Comparison of ENCODE assay signal across 20 cellular contexts in genomic region chr16:70421473-70422311, GRCh38. TPM values are rescaled to one million over a fixed set of nuclear protein-coding genes. Genes with fewer than 3 reads are reported as not detected.
DNase-seq lines count a peak whose midpoint lies in the region; ATAC-seq, FAIRE-seq and TF ChIP-seq lines count a peak whose summit lies in the region.
"Had no signal": no experiment of that assay in that cellular context is flagged by ENCODE, and none has a peak within 500 bp of the region (broad histone marks: within the 10 kb centered on the region; RNA-seq: fewer than 3 reads in every experiment).

No MANE protein-coding gene starts in this region.

- H2AK5ac ChIP-seq in H1 (ENCODE audit: low read depth, low read length) (no peak overlapping the region), neuronal stem cell (ENCODE audit: low read depth, low read length) (no peak overlapping the region)

- no peaks in the 10 kb centered on the region for H3K23me2 ChIP-seq in H1 (ENCODE audit: low read depth, low read length)

- H3K9ac ChIP-seq in OCI-LY1 (ENCODE audit: low read length) (no peak overlapping the region), H1 (replicated peaks in 1 of 4; ENCODE audit: extremely low read depth in 1 of 4, low read depth in 3 of 4, low read length in 3 of 4) (peak overlapping the region in 2 of 4 experiments; percentile 8 to 18; a peak in 1 of 7 replicates), neuronal stem cell (ENCODE audit: low read depth, low read length, poor library complexity) (peak overlapping the region; percentile 31)

- H3K36me3 Mint-ChIP-seq in GM23338 (ENCODE audit: low read depth) = peaks cover 15% of the 10 kb centered on the region; the same call in 2 of the 3 replicates

- H4K20me1 ChIP-seq in GM23338 (replicated peaks; ENCODE audit: insufficient read depth) (peaks cover 12% of the 10 kb centered on the region), OCI-LY1 (ENCODE audit: insufficient read depth, low read length) (no peaks in the 10 kb centered on the region), H1 (replicated peaks in 1 of 2; ENCODE audit: control insufficient read depth in 1 of 2, insufficient read depth in 2 of 2, low read length in 2 of 2) (peaks cover 6 to 23% of the 10 kb centered on the region in 2 experiments)

- H2AFZ ChIP-seq in GM23338 (no peak overlapping the region), OCI-LY1 (ENCODE audit: low read length) (no peak overlapping the region), H1 (ENCODE audit: low read length) (no peak overlapping the region), neuronal stem cell (ENCODE audit: low read length) (no peak overlapping the region)

- H3K4me1 ChIP-seq in GM23338 (ENCODE audit: insufficient read depth) (peaks cover 35% of the 10 kb centered on the region), OCI-LY1 (ENCODE audit: insufficient read depth, low read length, severe bottlenecking) (peaks cover 36% of the 10 kb centered on the region), H1 (replicated peaks in 1 of 4; ENCODE audit: control insufficient read depth in 3 of 4, insufficient read depth in 4 of 4, low read length in 3 of 4) (peaks cover 0 to 28% (median 20%) of the 10 kb centered on the region in 4 experiments; a peak in 6 of 7 replicates), neuronal stem cell (ENCODE audit: control insufficient read depth in 2 of 2, insufficient read depth in 1 of 2, low read depth in 1 of 2, low read length in 2 of 2) (peaks cover 5 to 8% of the 10 kb centered on the region in 2 donors)

- H2BK20ac ChIP-seq in H1 (ENCODE audit: low read length) = no peak overlapping the region

- no peak overlapping the region for H4K91ac ChIP-seq in H1 (replicated peaks; ENCODE audit: insufficient read length, low read length)
- no peak overlapping the region for H4K91ac ChIP-seq in neuronal stem cell (ENCODE audit: low read depth, low read length, poor library complexity)

- H3K27me3 Mint-ChIP-seq in GM23338 (ENCODE audit: insufficient read depth, low read depth, poor library complexity) = peaks cover 16% of the 10 kb centered on the region
- H3K27me3 Mint-ChIP-seq: effector memory CD8-positive, alpha-beta T cell had no signal

- no peak; a peak in 1 of 4 replicates for TF ChIP-seq RAD21 in H1 (IDR thresholded peaks at IDR 0.05 in 1 of 2, conservative IDR thresholded peaks at IDR 0.05 in 1 of 2; ENCODE audit: low read depth in 2 of 2, low read length in 2 of 2)

- peak in 1 of 2 experiments; percentile 21; a peak in 1 of 4 replicates for TF ChIP-seq CTCF in GM23338 (conservative IDR thresholded peaks at IDR 0.05; ENCODE audit: low read depth in 2 of 2)
- no peak; the same call in 1 of the 2 replicates for TF ChIP-seq CTCF in OCI-LY1 (IDR thresholded peaks at IDR 0.05; ENCODE audit: low read length)
- TF ChIP-seq CTCF in H1 (IDR thresholded peaks at IDR 0.05; ENCODE audit: control extremely low read depth in 1 of 3, insufficient read depth in 1 of 3, low read depth in 1 of 3, low read length in 3 of 3) = no peak

- H2BK12ac ChIP-seq in H1 (ENCODE audit: low read depth, low read length) (peak overlapping the region; percentile 1; the same call in 1 of the 2 replicates), neuronal stem cell (ENCODE audit: low read length) (no peak overlapping the region)

- H3K23ac ChIP-seq in H1 (ENCODE audit: insufficient read length) = no peak overlapping the region
- no peak overlapping the region for H3K23ac ChIP-seq in neuronal stem cell (ENCODE audit: low read depth, low read length, poor library complexity)

- H3K4ac ChIP-seq in H1 (replicated peaks; ENCODE audit: insufficient read length, low read depth, low read length) = no peak overlapping the region
- no peak overlapping the region for H3K4ac ChIP-seq in neuronal stem cell (ENCODE audit: low read length)

- H3K9me3 ChIP-seq in OCI-LY1 (ENCODE audit: low read length) (no peaks in the 10 kb centered on the region), H1 (ENCODE audit: insufficient read depth in 2 of 2, low read depth in 1 of 2, low read length in 1 of 2) (no peaks in the 10 kb centered on the region), neuronal stem cell (replicated peaks in 1 of 2; ENCODE audit: control insufficient read depth in 2 of 2, insufficient read depth in 1 of 2, low read depth in 1 of 2, low read length in 2 of 2) (no peaks in the 10 kb centered on the region)
- H3K9me3 ChIP-seq: left ventricle myocardium inferior, upper lobe of left lung had no signal

- no peak overlapping the region; the same call in 2 of the 3 replicates for H3K4me3 Mint-ChIP-seq in GM23338
- H3K4me3 Mint-ChIP-seq: effector memory CD8-positive, alpha-beta T cell had no signal

- H3K79me2 ChIP-seq in GM23338 (replicated peaks; ENCODE audit: insufficient read depth) = peaks cover 77% of the 10 kb centered on the region
- no peaks in the 10 kb centered on the region for H3K79me2 ChIP-seq in OCI-LY1 (ENCODE audit: insufficient read depth, low read length)
- peaks cover 0 to 67% of the 10 kb centered on the region in 2 experiments; a peak in 2 of 4 replicates for H3K79me2 ChIP-seq in H1 (ENCODE audit: control insufficient read depth in 1 of 2, insufficient read depth in 2 of 2, low read length in 2 of 2)

- H3K27me3 ChIP-seq in GM23338 (ENCODE audit: insufficient read depth) = no peaks in the 10 kb centered on the region
- H3K27me3 ChIP-seq in OCI-LY1 (ENCODE audit: insufficient read depth, low read length) = no peaks in the 10 kb centered on the region
- no peaks in the 10 kb centered on the region for H3K27me3 ChIP-seq in H1 (replicated peaks in 1 of 4; ENCODE audit: control insufficient read depth in 3 of 4, extremely low read depth in 1 of 4, insufficient read depth in 3 of 4, low read length in 3 of 4)
- H3K27me3 ChIP-seq in neuronal stem cell (ENCODE audit: control insufficient read depth in 3 of 3, insufficient read depth in 3 of 3, low read depth in 1 of 3, low read length in 3 of 3) = no peaks in the 10 kb centered on the region
- H3K27me3 ChIP-seq: upper lobe of left lung had no signal

- CTCF ChIA-PET in H1 (lab: Charles Lee; ENCODE audit: partially characterized antibody) = interaction anchor here (0.6 to 2.8 kb wide), 9 partner anchors 11 to 233 kb away, joined by 3 to 11 read pairs (median 4); partner anchors contain the start of gene ST3GAL2

- H3K14ac ChIP-seq in H1 (ENCODE audit: insufficient read length) (no peak overlapping the region), neuronal stem cell (ENCODE audit: low read length) (no peak overlapping the region)

- no peak overlapping the region for H4K5ac ChIP-seq in H1 (ENCODE audit: insufficient read length, low read depth, low read length)

- POLR2A ChIA-PET in H1 (lab: Charles Lee; ENCODE audit: partially characterized antibody) = interaction anchor here (0.6 to 1.8 kb wide), 5 partner anchors 11 to 40 kb away, joined by 3 to 5 read pairs (median 4); partner anchors contain the start of gene ST3GAL2

- H3K18ac ChIP-seq in H1 (ENCODE audit: extremely low read depth, low read length) (no peak overlapping the region), neuronal stem cell (ENCODE audit: low read length) (no peak overlapping the region)

- H3K9me2 ChIP-seq in GM23338 (ENCODE audit: insufficient read depth) (no peaks in the 10 kb centered on the region), OCI-LY1 (ENCODE audit: low read depth, low read length) (no peaks in the 10 kb centered on the region)

- H3F3A ChIP-seq in GM23338 (replicated peaks; ENCODE audit: low read depth) (peaks cover 7% of the 10 kb centered on the region; the same call in 1 of the 2 replicates), OCI-LY1 (ENCODE audit: insufficient read depth, low read length) (no peaks in the 10 kb centered on the region)

- H3K4me2 ChIP-seq in GM23338 (no peak overlapping the region), OCI-LY1 (ENCODE audit: low read length) (no peak overlapping the region), H1 (ENCODE audit: insufficient read depth in 1 of 2, low read depth in 2 of 2, low read length in 2 of 2) (no peak overlapping the region), neuronal stem cell (ENCODE audit: insufficient read depth, low read length, poor library complexity, severe bottlenecking) (no peak overlapping the region)

- no peak for DNase-seq in GM23338 (ENCODE audit: low spot score)
- no peak for DNase-seq in H1 (ENCODE audit: low read depth in 1 of 2, low spot score in 2 of 2)
- no peak for DNase-seq in neuronal stem cell (ENCODE audit: low spot score)
- DNase-seq in hepatic stellate cell (ENCODE audit: low spot score) = no peak
- DNase-seq in UCSD-AML1 (lab: John Stamatoyannopoulos, UW; ENCODE audit: unreplicated experiment) = no peak
- DNase-seq: activated CD4-positive, alpha-beta T cell treated with anti-CD3 and anti-CD28 coated beads for 4 hours; activated gamma-delta T cell treated with Interleukin-2 at 50 U/mL for 16 hours; Calu3; effector memory CD8-positive, alpha-beta T cell; left ventricle myocardium inferior; NCI-H1417 treated with DMSO at 0.1 percent for 48 hours; NCI-H345; stimulated activated naive CD8-positive, alpha-beta T cell treated with anti-CD3 and anti-CD28 coated beads, Interleukin-15, Interleukin-2, amounts not matched to agents 100 U/mL and 50 U/mL, for 24 hours; T-helper 9 cell; upper lobe of left lung had no signal

- TF ChIP-seq POLR2A in H1 (IDR thresholded peaks at IDR 0.05; ENCODE audit: control extremely low read depth in 1 of 2, low read depth in 2 of 2, low read length in 2 of 2) = no peak

- peaks cover 62% of the 10 kb centered on the region for H3K4me1 Mint-ChIP-seq in GM23338

- no peak overlapping the region; the same call in 1 of the 2 replicates for H2BK15ac ChIP-seq in H1 (ENCODE audit: low read length)
- no peak overlapping the region for H2BK15ac ChIP-seq in neuronal stem cell (ENCODE audit: low read length)

- H4K8ac ChIP-seq in H1 (ENCODE audit: extremely low read depth, insufficient read depth, low read length) = no peak overlapping the region; the same call in 1 of the 2 replicates
- H4K8ac ChIP-seq in neuronal stem cell (ENCODE audit: low read depth, low read length) = no peak overlapping the region

- TF ChIP-seq EP300 in H1 (IDR thresholded peaks at IDR 0.05; ENCODE audit: borderline replicate concordance in 1 of 2, low read depth in 2 of 2, low read length in 2 of 2) = no peak

- H2BK5ac ChIP-seq in H1 (ENCODE audit: low read depth, low read length) (no peak overlapping the region), neuronal stem cell (ENCODE audit: low read length) (no peak overlapping the region)

- ATAC-seq in GM23338 (peak; percentile 34), GM19452 (IDR thresholded peaks at IDR 0.05; ENCODE audit: unreplicated experiment) (no peak)
- ATAC-seq: effector memory CD8-positive, alpha-beta T cell; sciatic nerve; stimulated activated naive CD8-positive, alpha-beta T cell treated with anti-CD3 and anti-CD28 coated beads, Interleukin-15, Interleukin-2, amounts not matched to agents 100 U/mL and 50 U/mL, for 24 hours had no signal

- 94% methylated on average over 11 of the region's 11 CpGs; no CpG with 5 or more reads in 1 of the 2 experiments for WGBS in H1 (ENCODE audit: extremely low coverage in 1 of 2, insufficient coverage in 1 of 2, insufficient read length in 1 of 2, insufficient replicate concordance in 2 of 2, low coverage in 1 of 2, low lambda C conversion rate in 2 of 2, missing lambda C conversion rate in 1 of 2), 2 experiments
- WGBS in neuronal stem cell (ENCODE audit: extremely low coverage in 2 of 2, insufficient read length in 2 of 2, insufficient replicate concordance in 1 of 2), 2 donors = no CpG with 5 or more reads among the region's 11 CpGs

- no peak for FAIRE-seq in H1 (lab: Jason Lieb, UNC)
- FAIRE-seq: GM18507 had no signal

- H3K27ac Mint-ChIP-seq in GM23338 = peak overlapping the region; percentile 44; the same call in 1 of the 2 replicates

- H3K4me3 ChIP-seq in GM23338 (no peak overlapping the region), OCI-LY1 (ENCODE audit: low read depth, low read length, poor library complexity, severe bottlenecking) (no peak overlapping the region), H1 (ENCODE audit: extremely low read depth in 1 of 4, insufficient read depth in 2 of 4, low read depth in 3 of 4, low read length in 4 of 4) (no peak overlapping the region), neuronal stem cell (ENCODE audit: low read length in 2 of 2) (no peak overlapping the region)
- H3K4me3 ChIP-seq: left ventricle myocardium inferior, SK-N-MC, upper lobe of left lung had no signal

- H2BK120ac ChIP-seq in H1 (replicated peaks; ENCODE audit: low read depth, low read length) (no peak overlapping the region), neuronal stem cell (ENCODE audit: low read depth, low read length) (no peak overlapping the region)

- no peak overlapping the region for H3K56ac ChIP-seq in H1 (replicated peaks; ENCODE audit: insufficient read length, low read depth, low read length)

- no peak overlapping the region for H3K27ac ChIP-seq in GM23338 (ENCODE audit: low read depth)
- peak overlapping the region; percentile 33 for H3K27ac ChIP-seq in OCI-LY1 (ENCODE audit: low read depth, low read length, poor library complexity, severe bottlenecking)
- H3K27ac ChIP-seq in H1 (ENCODE audit: low read depth, low read length) = no peak overlapping the region
- H3K27ac ChIP-seq in neuronal stem cell (replicated peaks; ENCODE audit: low read length) = no peak overlapping the region
- H3K27ac ChIP-seq: SK-N-MC had no signal

- peaks cover 18% of the 10 kb centered on the region for H3K79me1 ChIP-seq in H1 (ENCODE audit: low read depth, low read length)
- H3K79me1 ChIP-seq in neuronal stem cell (ENCODE audit: low read depth, low read length) = peaks cover 6% of the 10 kb centered on the region

- no peaks in the 10 kb centered on the region for H3K36me3 ChIP-seq in GM23338 (ENCODE audit: insufficient read depth)
- H3K36me3 ChIP-seq in OCI-LY1 (ENCODE audit: insufficient read depth, low read length) = no peaks in the 10 kb centered on the region
- H3K36me3 ChIP-seq in H1 (ENCODE audit: control insufficient read depth in 2 of 4, insufficient read depth in 4 of 4, low read length in 3 of 4) = no peaks in the 10 kb centered on the region
- H3K36me3 ChIP-seq in neuronal stem cell (replicated peaks in 1 of 2; ENCODE audit: control insufficient read depth in 2 of 2, insufficient read depth in 2 of 2, low read length in 2 of 2) = peaks cover 2 to 44% of the 10 kb centered on the region in 2 donors
- H3K36me3 ChIP-seq: left ventricle myocardium inferior, upper lobe of left lung had no signal

- no peaks in the 10 kb centered on the region for H3K9me3 Mint-ChIP-seq in GM23338
- H3K9me3 Mint-ChIP-seq: effector memory CD8-positive, alpha-beta T cell had no signal

RNA-seq across cellular contexts. Expression of gene ST3GAL2, which starts 17.2 kb away (rescaled TPM):
- 36.8 and 39.8 TPM in 2 replicates for total RNA-seq in GM23338 (2014; rRNA removed; shearing (Covaris generic))
- polyA plus RNA-seq in GM23338 (2016; fragmentation: Nextera tagmentation; extraction: Ambion mirVana) = 12.1 and 12.3 TPM in 2 replicates
- 39.3 and 39.7 TPM in 2 replicates for total RNA-seq in H1 (2021; fragmentation: NEBNext Ultra II Directional; extraction: Animal tissue kit (Norgen Biotek cat#: 25700))
- 14.4 and 30.5 TPM in 2 replicates for polyA plus RNA-seq in H1 (2011; rRNA removed)
- polyA plus RNA-seq in H1 (2011; cell fraction: cytosol; rRNA removed) = 16.9 TPM
- 28.1 TPM for polyA plus RNA-seq in H1 (2011; cell fraction: nucleus; rRNA removed)
- polyA plus RNA-seq in H1 (2012, experiment 1 of 2) = 19.3 to 24.6 TPM (median 22.0 TPM) in 4 replicates
- polyA plus RNA-seq in H1 (2012, experiment 2 of 2) = 19.9 TPM
- 26.7 TPM for polyA plus RNA-seq in H1 (2013, experiment 1 of 2)
- polyA plus RNA-seq in H1 (2013, experiment 2 of 2) = 27.0 TPM
- 33.4 and 49.9 TPM in 2 replicates for polyA minus RNA-seq in H1 (2011; rRNA and poly(A)+ RNA removed)
- 43.4 TPM for polyA minus RNA-seq in H1 (2011; cell fraction: cytosol; rRNA and poly(A)+ RNA removed)
- 43.8 TPM for polyA minus RNA-seq in H1 (2011; cell fraction: nucleus; rRNA and poly(A)+ RNA removed)
- polyA plus RNA-seq in neuronal stem cell (2013, experiment 1 of 2) = 21.9 TPM
- polyA plus RNA-seq in neuronal stem cell (2013, experiment 2 of 2) = 23.3 TPM

RNA-seq across cellular contexts. Expression of gene FCSK, which starts 32.7 kb away (rescaled TPM):
- total RNA-seq in GM23338 (2014; rRNA removed; shearing (Covaris generic)) = 4.0 and 8.0 TPM in 2 replicates
- 1.5 and 2.3 TPM in 2 replicates for polyA plus RNA-seq in GM23338 (2016; fragmentation: Nextera tagmentation; extraction: Ambion mirVana)
- 3.4 and 4.6 TPM in 2 replicates for total RNA-seq in H1 (2021; fragmentation: NEBNext Ultra II Directional; extraction: Animal tissue kit (Norgen Biotek cat#: 25700))
- 5.1 and 5.5 TPM in 2 replicates for polyA plus RNA-seq in H1 (2011; rRNA removed)
- polyA plus RNA-seq in H1 (2011; cell fraction: cytosol; rRNA removed) = 4.4 TPM
- 16.1 TPM for polyA plus RNA-seq in H1 (2011; cell fraction: nucleus; rRNA removed)
- 4.1 to 5.8 TPM (median 4.7 TPM) in 4 replicates for polyA plus RNA-seq in H1 (2012, experiment 1 of 2)
- polyA plus RNA-seq in H1 (2012, experiment 2 of 2) = 3.7 TPM
- polyA plus RNA-seq in H1 (2013, experiment 1 of 2) = 2.4 TPM
- polyA plus RNA-seq in H1 (2013, experiment 2 of 2) = 2.2 TPM
- 3.7 and 3.9 TPM in 2 replicates for polyA minus RNA-seq in H1 (2011; rRNA and poly(A)+ RNA removed)
- polyA minus RNA-seq in H1 (2011; cell fraction: cytosol; rRNA and poly(A)+ RNA removed) = 5.1 TPM
- 3.6 TPM for polyA minus RNA-seq in H1 (2011; cell fraction: nucleus; rRNA and poly(A)+ RNA removed)
- 2.1 TPM for polyA plus RNA-seq in neuronal stem cell (2013, experiment 1 of 2)
- polyA plus RNA-seq in neuronal stem cell (2013, experiment 2 of 2) = 2.4 TPM
